ENCODE assay signal across 17 cellular contexts in the genomic region with DNA sequence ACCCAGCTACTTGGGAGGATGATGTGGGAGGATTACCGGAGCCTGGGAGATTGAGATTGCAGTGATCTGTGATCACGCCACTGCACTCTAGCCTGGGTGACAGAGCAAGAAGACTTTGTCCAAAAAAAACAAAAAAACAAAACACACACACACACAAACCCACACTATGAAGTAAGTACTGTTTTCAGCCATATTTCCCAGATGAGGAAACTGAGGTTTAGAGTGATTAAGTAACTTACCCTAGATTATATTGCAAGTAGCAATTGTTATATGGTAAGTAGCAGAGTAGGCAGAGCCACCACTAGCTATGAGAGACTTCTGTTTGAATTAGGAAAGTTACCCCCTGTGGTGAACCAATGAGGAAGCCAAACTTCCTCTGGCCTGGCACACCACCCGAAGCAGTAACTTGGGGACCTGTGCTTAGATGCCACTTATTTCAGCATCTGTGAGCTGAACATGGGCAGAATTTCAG.
DNase-seq lines count a peak whose midpoint lies in the region; ATAC-seq and TF ChIP-seq lines count a peak whose summit lies in the region.
"Had no signal": no experiment of that assay in that cellular context is flagged by ENCODE, and none has a peak within 500 bp of the region (broad histone marks: within the 10 kb centered on the region; RNA-seq: fewer than 3 reads in every experiment).

No MANE protein-coding gene starts in this region.

- H4K20me1 ChIP-seq in MM.1S (ENCODE audit: insufficient read depth, low read length): no peaks in the 10 kb centered on the region

- H3K36me3 ChIP-seq in HUES48 (ENCODE audit: control insufficient read depth, insufficient read depth, low read length) (no peaks in the 10 kb centered on the region), MM.1S (replicated peaks; ENCODE audit: insufficient read depth, low read length) (no peaks in the 10 kb centered on the region)
- H3K36me3 ChIP-seq: BE2C, esophagus muscularis mucosa, heart left ventricle, thoracic aorta had no signal

- H3K4me2 ChIP-seq in MM.1S (ENCODE audit: low read depth, low read length): no peak overlapping the region

- H3K9me2 ChIP-seq in MM.1S (replicated peaks; ENCODE audit: insufficient read depth, low read length): no peaks in the 10 kb centered on the region

- H3K4me1 ChIP-seq in HUES48 (ENCODE audit: control insufficient read depth, insufficient read depth, low read length): peaks cover 57% of the 10 kb centered on the region
- peaks cover 7% of the 10 kb centered on the region for H3K4me1 ChIP-seq in MM.1S (ENCODE audit: low read length)
- H3K4me1 ChIP-seq: BE2C had no signal

- no peak overlapping the region for H3K9ac ChIP-seq in HUES48 (ENCODE audit: low read depth, low read length)
- no peak overlapping the region for H3K9ac ChIP-seq in MM.1S (ENCODE audit: low read length)

- H3K79me2 ChIP-seq in MM.1S (ENCODE audit: low read length): no peaks in the 10 kb centered on the region

- H3K27ac ChIP-seq in HUES48 (ENCODE audit: low read depth, low read length): peak overlapping the region; percentile 80
- no peak overlapping the region for H3K27ac ChIP-seq in MM.1S (ENCODE audit: low read length)
- H3K27ac ChIP-seq: esophagus muscularis mucosa, heart left ventricle, thoracic aorta had no signal

- H2AFZ ChIP-seq in MM.1S (ENCODE audit: low read length): no peak overlapping the region

- H3K4me3 ChIP-seq in HUES48 (ENCODE audit: low read depth, low read length) (no peak overlapping the region), foreskin fibroblast (ENCODE audit: low read depth in 1 of 2, low read length in 2 of 2) (no peak overlapping the region), MM.1S (ENCODE audit: low read length) (no peak overlapping the region)
- H3K4me3 ChIP-seq: esophagus muscularis mucosa, heart left ventricle, thoracic aorta had no signal

- ATAC-seq in left lobe of liver: peak; percentile 23
- ATAC-seq in HG02885 (IDR thresholded peaks at IDR 0.05; ENCODE audit: poor library complexity, unreplicated experiment): no peak

- TF ChIP-seq CTCF in foreskin fibroblast (IDR thresholded peaks at IDR 0.05; ENCODE audit: low read depth, low read length) (no peak), MM.1S (IDR thresholded peaks at IDR 0.05; ENCODE audit: low read length) (no peak)

- H3F3A ChIP-seq in MM.1S (ENCODE audit: insufficient read depth, low read length): peaks cover 7% of the 10 kb centered on the region; the same call in 1 of the 2 replicates

- in situ Hi-C loops in ACHN (cut with HindIII; ENCODE audit: low pct_ligation_motif_present, low pct_unique_long_range_greater_than_20kb, low sequenced_read_pairs): no loop called here

- no peaks in the 10 kb centered on the region for H3K27me3 ChIP-seq in HUES48 (ENCODE audit: control insufficient read depth, insufficient read depth, low read length)
- H3K27me3 ChIP-seq in MM.1S (replicated peaks; ENCODE audit: insufficient read depth, low read length): no peaks in the 10 kb centered on the region
- H3K27me3 ChIP-seq: BE2C, esophagus muscularis mucosa, heart left ventricle had no signal

- DNase-seq in CD1c-positive myeloid dendritic cell (ENCODE audit: extremely low spot score): peak; percentile 55
- peak; percentile 80 for DNase-seq in SKM-1 (lab: John Stamatoyannopoulos, UW; ENCODE audit: unreplicated experiment)
- no peak for DNase-seq in left lobe of liver (ENCODE audit: low spot score)
- no peak for DNase-seq in foreskin fibroblast
- no peak for DNase-seq in MM.1S
- no peak for DNase-seq in ACHN
- DNase-seq: activated CD4-positive, alpha-beta T cell treated with anti-CD3 and anti-CD28 coated beads, Interleukin-2, amount 50 U/mL, for 4 hours; BE2C; heart left ventricle; NCI-H1105 treated with DMSO at 0.1 percent for 48 hours; NCI-H446 treated with DMSO at 0.1 percent for 48 hours; retina; RPMI8226 had no signal

- H3K9me3 ChIP-seq in HUES48 (ENCODE audit: control insufficient read depth, insufficient read depth, low read length): no peaks in the 10 kb centered on the region
- no peaks in the 10 kb centered on the region for H3K9me3 ChIP-seq in MM.1S (replicated peaks; ENCODE audit: insufficient read depth, low read length)
- H3K9me3 ChIP-seq: BE2C, esophagus muscularis mucosa, heart left ventricle, thoracic aorta had no signal

Comparison
In these comparisons a context has a peak if more than half of its experiments do, and no peak if none do; other contexts are left out.
1. DNase-seq: peak in CD1c-positive myeloid dendritic cell (single experiment) and SKM-1 (single experiment); none in left lobe of liver (single experiment), foreskin fibroblast (0 of 2), MM.1S (single experiment) and ACHN (single experiment).